ENCODE assay signal across 21 cellular contexts in genomic region chr2:216951166-216951565, GRCh38.
"Had no signal": no experiment of that assay in that cellular context is flagged by ENCODE, and none has a peak within 500 bp of the region (broad histone marks: within the 10 kb centered on the region; RNA-seq: fewer than 3 reads in every experiment).

No MANE protein-coding gene starts in this region.

- H3K4me3 ChIP-seq: heart right ventricle, hepatocyte, left lung, lower lobe of right lung, neural progenitor cell, ovary, right atrium auricular region, spleen, suprapubic skin, tibial nerve, uterus had no signal

- H3K9ac ChIP-seq: neural progenitor cell had no signal

- H3K4me2 ChIP-seq: hepatocyte, neural progenitor cell had no signal

- H3K9me3 ChIP-seq: lower lobe of right lung, ovary, suprapubic skin, uterus had no signal

- H3K27ac ChIP-seq: heart right ventricle, hepatocyte, left lung, lower lobe of right lung, neural progenitor cell, right atrium auricular region, spleen, suprapubic skin, tibial nerve, uterus had no signal

- DNase-seq: heart right ventricle; islet precursor cell; left colon; left lung; lower lobe of right lung; mammary epithelial cell; mesendoderm; naive B cell; natural killer cell; nephron progenitor cell; ovary; small intestine; spleen; stimulated activated CD4-positive, alpha-beta T cell treated with anti-CD3 and anti-CD28 coated beads, Interleukin-4, amount 100 ng/mL, for 24 hours; stimulated activated naive CD4-positive, alpha-beta T cell; uterus had no signal

- H2AFZ ChIP-seq: hepatocyte, neural progenitor cell had no signal

- H3K27me3 ChIP-seq: heart right ventricle, hepatocyte, left lung, neural progenitor cell, ovary, right atrium auricular region, spleen, suprapubic skin, tibial nerve, uterus had no signal

- H3K4me1 ChIP-seq: left lung, lower lobe of right lung, right atrium auricular region, spleen, suprapubic skin, uterus had no signal

- H3K36me3 ChIP-seq: heart right ventricle, left lung, lower lobe of right lung, neural progenitor cell, ovary, right atrium auricular region, spleen, suprapubic skin, tibial nerve, uterus had no signal
